1 cellular context compared by ENCODE assay signal in genomic region chr2:28784570-28784969, GRCh38. TPM values are rescaled to one million over a fixed set of nuclear protein-coding genes. Genes with fewer than 3 reads are reported as not detected.
"Had no signal": no experiment of that assay in that cellular context is flagged by ENCODE, and none has a peak within 500 bp of the region (broad histone marks: within the 10 kb centered on the region; RNA-seq: fewer than 3 reads in every experiment).

No MANE protein-coding gene starts in this region.

RNA-seq across cellular contexts. Expression of gene SPDYA, which starts 26.1 kb away (rescaled TPM):
- polyA plus RNA-seq: SK-N-SH had no signal
